In genomic region chr6:79269877-79270276, GRCh38 we compare ENCODE assay signal across 10 cellular contexts. TPM values are rescaled to one million over a fixed set of nuclear protein-coding genes. Genes with fewer than 3 reads are reported as not detected.
DNase-seq lines count a peak whose midpoint lies in the region; ATAC-seq and TF ChIP-seq lines count a peak whose summit lies in the region.
"Had no signal": no experiment of that assay in that cellular context is flagged by ENCODE, and none has a peak within 500 bp of the region (broad histone marks: within the 10 kb centered on the region; RNA-seq: fewer than 3 reads in every experiment).

No MANE protein-coding gene starts in this region.

- H3K9ac ChIP-seq in SK-N-SH, result no peak overlapping the region

- CTCF ChIA-PET in SK-N-SH (lab: Yijun Ruan, JAX), result no interaction called here

- H3K9me3 ChIP-seq in SK-N-SH (no peaks in the 10 kb centered on the region), body of pancreas (no peaks in the 10 kb centered on the region)

- no peak for DNase-seq in SK-N-SH
- peak in 1 of 4 donors; percentile 5 for DNase-seq in body of pancreas
- DNase-seq in iPS-NIHi11 (ENCODE audit: low spot score), result peak; percentile 8
- DNase-seq: effector CD8-positive, alpha-beta T cell; PC-3 had no signal

- POLR2A ChIA-PET in SK-N-SH (lab: Yijun Ruan, JAX), result no interaction called here

- H4K20me1 ChIP-seq in SK-N-SH (ENCODE audit: insufficient read depth), result no peaks in the 10 kb centered on the region

- no peak overlapping the region for H2AFZ ChIP-seq in SK-N-SH (ENCODE audit: low read depth)

- TF ChIP-seq CTCF in SK-N-SH (IDR thresholded peaks at IDR 0.05) (no peak), body of pancreas (IDR thresholded peaks at IDR 0.05) (no peak)

- H3K4me1 ChIP-seq in SK-N-SH (ENCODE audit: control insufficient read depth in 1 of 2, insufficient read depth in 2 of 2, low read depth in 1 of 2, low read length in 1 of 2) (no peaks in the 10 kb centered on the region), body of pancreas (no peaks in the 10 kb centered on the region)

- WGBS in SK-N-SH (ENCODE audit: low lambda C conversion rate), result 28% methylated on average over 3 of the region's 3 CpGs
- 17 to 43% methylated on average over 3 of the region's 3 CpGs for WGBS in body of pancreas, 2 donors

- H3K9me2 ChIP-seq in SK-N-SH, result no peaks in the 10 kb centered on the region

- H3K36me3 ChIP-seq in SK-N-SH (replicated peaks in 1 of 2; ENCODE audit: control insufficient read depth in 1 of 2, insufficient read depth in 2 of 2, low read length in 1 of 2) (no peaks in the 10 kb centered on the region), body of pancreas (replicated peaks in 1 of 2; ENCODE audit: insufficient read depth in 1 of 2, low read depth in 2 of 2) (no peaks in the 10 kb centered on the region)

- H3F3A ChIP-seq in SK-N-SH (replicated peaks; ENCODE audit: insufficient read depth), result no peaks in the 10 kb centered on the region

- TF ChIP-seq POLR2A in body of pancreas (IDR thresholded peaks at IDR 0.05), result no peak

- H3K27ac ChIP-seq in SK-N-SH (ENCODE audit: low read depth in 2 of 2, low read length in 1 of 2), result no peak overlapping the region
- no peak overlapping the region for H3K27ac ChIP-seq in body of pancreas

- no peak for TF ChIP-seq RAD21 in SK-N-SH (IDR thresholded peaks at IDR 0.05; ENCODE audit: low read length)

- intact Hi-C loops in body of pancreas (cut with DNase I), result no loop called here

- no peak overlapping the region for H3K4me2 ChIP-seq in SK-N-SH

- H3K4me3 ChIP-seq in SK-N-SH (ENCODE audit: low read depth in 2 of 2, low read length in 1 of 2), result no peak overlapping the region
- no peak overlapping the region for H3K4me3 ChIP-seq in body of pancreas

- no peaks in the 10 kb centered on the region for H3K79me2 ChIP-seq in SK-N-SH (ENCODE audit: insufficient read depth)

- ATAC-seq in SK-N-SH treated with all-trans-retinoic acid at 6 μM for 48 hours (peak; percentile 44; the same call in 2 of the 3 replicates), body of pancreas (peak; percentile 53), GM18511 (IDR thresholded peaks at IDR 0.05; ENCODE audit: unreplicated experiment) (no peak), GM19351 (IDR thresholded peaks at IDR 0.05; ENCODE audit: unreplicated experiment) (no peak), HG02642 (IDR thresholded peaks at IDR 0.05; ENCODE audit: poor library complexity, unreplicated experiment) (no peak), HG02973 (IDR thresholded peaks at IDR 0.05; ENCODE audit: unreplicated experiment) (no peak)
- ATAC-seq: PC-3 had no signal

- TF ChIP-seq EP300 in SK-N-SH (IDR thresholded peaks at IDR 0.05; ENCODE audit: borderline replicate concordance in 1 of 2, low read depth in 1 of 2, low read length in 1 of 2), result no peak

- H3K27me3 ChIP-seq in SK-N-SH (ENCODE audit: insufficient read depth) (no peaks in the 10 kb centered on the region), body of pancreas (no peaks in the 10 kb centered on the region)

TF ChIP-seq in SK-N-SH treated with all-trans-retinoic acid at 6 μM for 48 hours, 23 proteins besides CTCF, POLR2A, EP300 and RAD21:
- no peak for TF ChIP-seq ZNF70 (CRISPR knock-in tag; IDR thresholded peaks at IDR 0.05)
- no peak for TF ChIP-seq BACH2 (CRISPR knock-in tag; IDR thresholded peaks at IDR 0.05; ENCODE audit: borderline replicate concordance)
- no peak for TF ChIP-seq ZFP3 (CRISPR knock-in tag; IDR thresholded peaks at IDR 0.05)
- TF ChIP-seq, protein P1, sequence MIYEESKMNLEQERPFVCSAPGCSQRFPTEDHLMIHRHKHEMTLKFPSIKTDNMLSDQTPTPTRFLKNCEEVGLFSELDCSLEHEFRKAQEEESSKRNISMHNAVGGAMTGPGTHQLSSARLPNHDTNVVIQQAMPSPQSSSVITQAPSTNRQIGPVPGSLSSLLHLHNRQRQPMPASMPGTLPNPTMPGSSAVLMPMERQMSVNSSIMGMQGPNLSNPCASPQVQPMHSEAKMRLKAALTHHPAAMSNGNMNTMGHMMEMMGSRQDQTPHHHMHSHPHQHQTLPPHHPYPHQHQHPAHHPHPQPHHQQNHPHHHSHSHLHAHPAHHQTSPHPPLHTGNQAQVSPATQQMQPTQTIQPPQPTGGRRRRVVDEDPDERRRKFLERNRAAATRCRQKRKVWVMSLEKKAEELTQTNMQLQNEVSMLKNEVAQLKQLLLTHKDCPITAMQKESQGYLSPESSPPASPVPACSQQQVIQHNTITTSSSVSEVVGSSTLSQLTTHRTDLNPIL (CRISPR knock-in tag; IDR thresholded peaks at IDR 0.05; ENCODE audit: low read depth), result no peak
- no peak for TF ChIP-seq ESRRG (CRISPR knock-in tag; IDR thresholded peaks at IDR 0.05)
- no peak for TF ChIP-seq RARB (CRISPR knock-in tag; IDR thresholded peaks at IDR 0.05)
- TF ChIP-seq ZNF565 (CRISPR knock-in tag; conservative IDR thresholded peaks at IDR 0.05; ENCODE audit: low read depth), result no peak
- no peak for TF ChIP-seq CSRNP3 (CRISPR knock-in tag; IDR thresholded peaks at IDR 0.05)
- no peak for TF ChIP-seq PPARA (CRISPR knock-in tag; IDR thresholded peaks at IDR 0.05; ENCODE audit: borderline replicate concordance)

TF ChIP-seq in SK-N-SH, 30 proteins besides CTCF, POLR2A, EP300 and RAD21:
- TF ChIP-seq FOSL2 (IDR thresholded peaks at IDR 0.05; ENCODE audit: borderline replicate concordance, low read depth) (no peak), MXI1 (IDR thresholded peaks at IDR 0.05; ENCODE audit: low read depth, low read length) (no peak), JUND (IDR thresholded peaks at IDR 0.05) (no peak), MAX (IDR thresholded peaks at IDR 0.05; ENCODE audit: low read depth) (no peak)

RNA-seq across cellular contexts. Expression of gene HMGN3, which starts 35.4 kb away (rescaled TPM):
- 57.6 and 64.5 TPM in 2 replicates for polyA plus RNA-seq in SK-N-SH (2012; rRNA removed)
- polyA plus RNA-seq in SK-N-SH (2012; cell fraction: cytosol; rRNA removed), result 72.9 and 119 TPM in 2 replicates
- 48.8 and 72.9 TPM in 2 replicates for polyA plus RNA-seq in SK-N-SH (2012; cell fraction: nucleus; rRNA removed)
- 10 to 100 TPM; 36.1 to 78.1 TPM for total RNA-seq in body of pancreas

Comparison
In these comparisons a context has a peak if more than half of its experiments do, and no peak if none do; other contexts are left out.
1. ATAC-seq: peak in SK-N-SH treated with all-trans-retinoic acid at 6 μM for 48 hours (single experiment) and body of pancreas (single experiment); none in GM18511 (single experiment), GM19351 (single experiment), HG02642 (single experiment) and HG02973 (single experiment).